In genomic region chrX:55717521-55718497, GRCh38 we compare ENCODE assay signal across 8 cellular contexts. TPM values are rescaled to one million over a fixed set of nuclear protein-coding genes. Genes with fewer than 3 reads are reported as not detected.
DNase-seq lines count a peak whose midpoint lies in the region; ATAC-seq, FAIRE-seq and TF ChIP-seq lines count a peak whose summit lies in the region.

Gene RRAGB (plus strand): TSS chrX:55717749. CDS start chrX:55718328, 579 bp downstream.

- no peaks in the 10 kb centered on the region for H3K27me3 ChIP-seq in left ventricle myocardium inferior (ENCODE audit: low read depth)

- peak within 1 kb of the TSS; percentile 79 for H3K4me3 ChIP-seq in left ventricle myocardium inferior

- peak within 1 kb of the TSS; percentile 80 for H3K4me3 Mint-ChIP-seq in progenitor cell of endocrine pancreas (ENCODE audit: low read depth)

- TF ChIP-seq CTCF in left ventricle myocardium inferior (IDR thresholded peaks at IDR 0.05; ENCODE audit: borderline replicate concordance) (peak; percentile 59), progenitor cell of endocrine pancreas (IDR thresholded peaks at IDR 0.05; ENCODE audit: unreplicated experiment) (peak; percentile 56)

- peak; percentile 68 for DNase-seq in GM12892 (ENCODE audit: insufficient read length)
- peak; percentile 96 for DNase-seq in NCI-H146 (lab: John Stamatoyannopoulos, UW)
- DNase-seq in T-helper 1 cell: peak; percentile 78 to 95 (median 85)
- peak; percentile 1 to 97 (median 89) for DNase-seq in amygdala (lab: John Stamatoyannopoulos, UW)
- peak; percentile 92 for DNase-seq in left ventricle myocardium inferior
- peak; percentile 77 for DNase-seq in progenitor cell of endocrine pancreas (ENCODE audit: low spot score, unreplicated experiment)
- DNase-seq in ureter (ENCODE audit: low spot score): peak; percentile 95

- H3K27ac Mint-ChIP-seq in progenitor cell of endocrine pancreas: peak within 1 kb of the TSS; percentile 94

- peak within 1 kb of the TSS; percentile 90 for H3K27ac ChIP-seq in left ventricle myocardium inferior (replicated peaks)

- H3K4me1 ChIP-seq in left ventricle myocardium inferior: peaks cover 24% of the 10 kb centered on the region

- peaks cover 3% of the 10 kb centered on the region for H3K36me3 Mint-ChIP-seq in progenitor cell of endocrine pancreas (ENCODE audit: insufficient read depth)

- no peaks in the 10 kb centered on the region for H3K27me3 Mint-ChIP-seq in progenitor cell of endocrine pancreas

- intact Hi-C loops in left ventricle myocardium inferior (cut with micrococcal nuclease): no loop called here

- peak; percentile 73; the same call in 1 of the 2 replicates for TF ChIP-seq POLR2A in GM12892 (IDR thresholded peaks at IDR 0.05; ENCODE audit: low read depth, low read length)

- peaks cover 14% of the 10 kb centered on the region for H3K36me3 ChIP-seq in left ventricle myocardium inferior

- no peaks in the 10 kb centered on the region for H3K9me3 ChIP-seq in left ventricle myocardium inferior (replicated peaks)

- FAIRE-seq in GM12892 (lab: Jason Lieb, UNC): peak; percentile 90

- peaks cover 19% of the 10 kb centered on the region for H3K9me3 Mint-ChIP-seq in progenitor cell of endocrine pancreas (ENCODE audit: low read depth)

- H3K4me1 Mint-ChIP-seq in progenitor cell of endocrine pancreas (ENCODE audit: low read depth): peaks cover 10% of the 10 kb centered on the region

- peak; percentile 93 for ATAC-seq in HG02852 (IDR thresholded peaks at IDR 0.05; ENCODE audit: unreplicated experiment)

RNA-seq across cellular contexts. Expression of gene RRAGB, which starts in this region (rescaled TPM):
- polyA plus RNA-seq in GM12892 (2012; ENCODE audit: missing spikeins): 20.1 TPM
- total RNA-seq in left ventricle myocardium inferior (11.1 TPM), progenitor cell of endocrine pancreas (22.6 and 33.6 TPM in 2 replicates), ureter (35.9 TPM)

Comparison
In these comparisons a context has a peak if more than half of its experiments do, and no peak if none do; other contexts are left out.
1. Peak in every context shown above with its lines: DNase-seq, ATAC-seq, H3K4me3 ChIP-seq and H3K27ac ChIP-seq.